ENCODE assay signal across 23 cellular contexts in genomic region chr13:112738606-112739005, GRCh38.
"Had no signal": no experiment of that assay in that cellular context is flagged by ENCODE, and none has a peak within 500 bp of the region (broad histone marks: within the 10 kb centered on the region; RNA-seq: fewer than 3 reads in every experiment).

No MANE protein-coding gene starts in this region.

- H3K4me3 ChIP-seq: MG63, SJSA1, SK-N-MC had no signal

- H3K27me3 ChIP-seq: MG63, SJSA1 had no signal

- H3K36me3 ChIP-seq: MG63, SJSA1 had no signal

- H3K9me3 ChIP-seq: MG63, SJSA1 had no signal

- FAIRE-seq: RCC 7860 had no signal

- DNase-seq: Karpas-422, KG1, MG63, NCI-H1092, NCI-H1105 treated with DMSO at 0.1 percent for 48 hours, NCI-H1417 treated with DMSO at 0.1 percent for 48 hours, NCI-H146, NCI-H1694 treated with DMSO at 0.1 percent for 48 hours, NCI-H1930, NCI-H2081, NCI-H2107, NCI-H2171, NCI-H226, NCI-H446, NCI-H510A, NCI-H524 treated with DMSO at 0.1 percent for 48 hours, NCI-H774, Right ventricle myocardium superior, RPMI8226, SIG-M5 had no signal

- H3K27ac ChIP-seq: SJSA1, SK-N-MC had no signal
